Comparison of ENCODE assay signal across 13 cellular contexts in genomic region chr2:5932556-5933469, GRCh38.
DNase-seq lines count a peak whose midpoint lies in the region; ATAC-seq and TF ChIP-seq lines count a peak whose summit lies in the region.
"Had no signal": no experiment of that assay in that cellular context is flagged by ENCODE, and none has a peak within 500 bp of the region (broad histone marks: within the 10 kb centered on the region; RNA-seq: fewer than 3 reads in every experiment).

No MANE protein-coding gene starts in this region.

- no peaks in the 10 kb centered on the region for H3K9me3 ChIP-seq in right cardiac atrium (ENCODE audit: control insufficient read depth, low read length)

- DNase-seq in LNCaP clone FGC (ENCODE audit: low read depth) (peak; percentile 15), SW480 (ENCODE audit: low spot score) (peak; percentile 14), right cardiac atrium (peak; percentile 24 to 80 (median 75)), retina (peak; percentile 51), NK-92 (lab: John Stamatoyannopoulos, UW; ENCODE audit: unreplicated experiment) (no peak), germinal center (ENCODE audit: low spot score) (no peak)
- DNase-seq in stimulated activated CD4-positive, alpha-beta T cell treated with anti-CD3 and anti-CD28 coated beads, Interleukin-1b, Interleukin-23, amount 100 ng/mL, for 48 hours: no peak
- DNase-seq: activated naive CD4-positive, alpha-beta T cell treated with anti-CD3 and anti-CD28 coated beads for 36 hours; CD8-positive, alpha-beta T cell; NCI-H526 had no signal

- H3K4me3 ChIP-seq in LNCaP clone FGC (ENCODE audit: low read depth, low read length): no peak overlapping the region
- H3K4me3 ChIP-seq in right cardiac atrium (ENCODE audit: low read length): peak overlapping the region; percentile 21
- H3K4me3 ChIP-seq: smooth muscle cell, tibial nerve had no signal

- H3K27ac ChIP-seq in right cardiac atrium (ENCODE audit: low read length): no peak overlapping the region
- H3K27ac ChIP-seq: tibial nerve had no signal

- 48% methylated on average over 25 of the region's 25 CpGs for WGBS in right cardiac atrium

- TF ChIP-seq CTCF in LNCaP clone FGC (IDR thresholded peaks at IDR 0.05; ENCODE audit: control insufficient read depth, extremely low read depth, insufficient read depth): peak; percentile 60

- intact Hi-C loops in right cardiac atrium (cut with DNase I): no loop called here

- H3K27me3 ChIP-seq in right cardiac atrium (ENCODE audit: control insufficient read depth, insufficient read depth): no peaks in the 10 kb centered on the region
- H3K27me3 ChIP-seq: tibial nerve had no signal

- no peaks in the 10 kb centered on the region for H3K4me1 ChIP-seq in right cardiac atrium (ENCODE audit: control insufficient read depth, insufficient read depth, low read length)
- H3K4me1 ChIP-seq: tibial nerve had no signal

- ATAC-seq in right cardiac atrium (peak; percentile 86 to 88), GM21723 (IDR thresholded peaks at IDR 0.05; ENCODE audit: unreplicated experiment) (no peak)
- ATAC-seq: CD8-positive, alpha-beta T cell had no signal

Comparison
In these comparisons a context has a peak if more than half of its experiments do, and no peak if none do; other contexts are left out.
1. DNase-seq: peak in LNCaP clone FGC (single experiment), SW480 (single experiment), right cardiac atrium (3 of 3) and retina (single experiment); none in stimulated activated CD4-positive, alpha-beta T cell treated with anti-CD3 and anti-CD28 coated beads, Interleukin-1b, Interleukin-23, amount 100 ng/mL, for 48 hours (single experiment), NK-92 (single experiment) and germinal center (single experiment).